In the genomic region with DNA sequence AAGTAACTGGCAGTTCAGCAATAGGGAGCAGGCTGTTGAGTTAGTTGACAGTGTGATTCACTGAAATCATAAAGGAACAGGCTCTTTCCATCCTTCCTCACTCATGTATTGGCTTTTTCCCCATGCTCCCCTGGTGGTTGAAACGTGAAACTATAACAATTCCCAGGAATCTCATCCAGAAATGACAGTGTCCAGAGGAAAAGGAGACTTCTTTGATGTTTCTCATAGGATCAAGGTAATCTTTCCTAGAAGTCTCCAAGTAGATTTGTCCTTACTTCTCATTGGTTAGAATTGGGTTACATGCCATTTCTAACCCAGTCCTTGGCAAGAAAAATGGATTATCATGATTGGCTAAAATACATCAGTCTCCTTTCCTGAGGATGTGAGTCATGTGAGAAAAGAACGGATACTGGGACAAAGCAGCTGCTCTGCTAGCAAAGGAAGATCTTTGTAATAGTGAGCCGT, we compare ENCODE assay signal across 8 cellular contexts. TPM values are rescaled to one million over a fixed set of nuclear protein-coding genes. Genes with fewer than 3 reads are reported as not detected.
DNase-seq lines count a peak whose midpoint lies in the region; ATAC-seq and TF ChIP-seq lines count a peak whose summit lies in the region.

No MANE protein-coding gene starts in this region.

- no peaks in the 10 kb centered on the region for H3K9me3 ChIP-seq in T-helper 17 cell (ENCODE audit: control insufficient read depth, low read length, poor library complexity, severe bottlenecking)

- TF ChIP-seq CTCF in GM12864 (IDR thresholded peaks at IDR 0.05; ENCODE audit: low read depth, low read length, missing control alignments) (peak; percentile 11), RWPE1 (conservative IDR thresholded peaks at IDR 0.05; ENCODE audit: low read depth) (peak; percentile 52)

- CTCF ChIA-PET in RWPE1 (lab: Yijun Ruan, JAX) = interaction anchor here (0.5 to 2.1 kb wide), 4 partner anchors 13 to 339 kb away, joined by 3 to 11 read pairs (median 3); partner anchors contain the start of genes TTC19 and ZSWIM7
- CTCF ChIA-PET in activated CD4-positive, alpha-beta memory T cell treated with anti-CD3 and anti-CD28 coated beads for 36 hours (lab: Charles Lee) = interaction anchor here (0.9 kb wide), 1 partner anchor 12 kb away, joined by 3 read pairs; no protein-coding TSS in a partner anchor

- H3K4me1 Mint-ChIP-seq in activated CD4-positive, alpha-beta memory T cell treated with anti-CD3 and anti-CD28 coated beads for 36 hours (ENCODE audit: low read depth) = peaks cover 5% of the 10 kb centered on the region
- H3K4me1 Mint-ChIP-seq in activated T-cell treated with anti-CD3 and anti-CD28 coated beads, Interleukin-2, amount 50 U/mL, for 4 hours (ENCODE audit: low read depth) = peaks cover 4% of the 10 kb centered on the region
- H3K4me1 Mint-ChIP-seq in T-helper 17 cell = peaks cover 16% of the 10 kb centered on the region

- POLR2A ChIA-PET in RWPE1 (lab: Yijun Ruan, JAX; ENCODE audit: low non-redundant PET) = no interaction called here
- POLR2A ChIA-PET in activated CD4-positive, alpha-beta memory T cell treated with anti-CD3 and anti-CD28 coated beads for 36 hours (lab: Charles Lee) = no interaction called here

- H3K9me3 Mint-ChIP-seq in activated CD4-positive, alpha-beta memory T cell treated with anti-CD3 and anti-CD28 coated beads for 36 hours = no peaks in the 10 kb centered on the region
- no peaks in the 10 kb centered on the region for H3K9me3 Mint-ChIP-seq in activated T-cell treated with anti-CD3 and anti-CD28 coated beads, Interleukin-2, amount 50 U/mL, for 4 hours

- H3K36me3 Mint-ChIP-seq in activated CD4-positive, alpha-beta memory T cell treated with anti-CD3 and anti-CD28 coated beads for 36 hours = peaks cover 27% of the 10 kb centered on the region
- H3K36me3 Mint-ChIP-seq in activated T-cell treated with anti-CD3 and anti-CD28 coated beads, Interleukin-2, amount 50 U/mL, for 4 hours (ENCODE audit: insufficient read depth) = peaks cover 42% of the 10 kb centered on the region
- H3K36me3 Mint-ChIP-seq in T-helper 17 cell (ENCODE audit: low read depth) = peaks cover 2% of the 10 kb centered on the region

- no peaks in the 10 kb centered on the region for H3K27me3 Mint-ChIP-seq in activated CD4-positive, alpha-beta memory T cell treated with anti-CD3 and anti-CD28 coated beads for 36 hours
- H3K27me3 Mint-ChIP-seq in activated T-cell treated with anti-CD3 and anti-CD28 coated beads, Interleukin-2, amount 50 U/mL, for 4 hours (ENCODE audit: low read depth) = no peaks in the 10 kb centered on the region
- no peaks in the 10 kb centered on the region for H3K27me3 Mint-ChIP-seq in T-helper 17 cell

- intact Hi-C loops in activated CD4-positive, alpha-beta memory T cell treated with anti-CD3 and anti-CD28 coated beads for 36 hours (cut with micrococcal nuclease) = no loop called here

- no peak overlapping the region for H3K4me3 Mint-ChIP-seq in activated CD4-positive, alpha-beta memory T cell treated with anti-CD3 and anti-CD28 coated beads for 36 hours
- no peak overlapping the region for H3K4me3 Mint-ChIP-seq in activated T-cell treated with anti-CD3 and anti-CD28 coated beads, Interleukin-2, amount 50 U/mL, for 4 hours
- no peak overlapping the region for H3K4me3 Mint-ChIP-seq in T-helper 17 cell

- ATAC-seq in HG03108 (IDR thresholded peaks at IDR 0.05; ENCODE audit: unreplicated experiment) = no peak
- ATAC-seq in activated T-cell treated with anti-CD3 and anti-CD28 coated beads, Interleukin-2, amount 50 U/mL, for 4 hours = no peak
- ATAC-seq in T-helper 17 cell = no peak

- no peak for DNase-seq in GM12864 (ENCODE audit: low read depth)
- peak; percentile 64 for DNase-seq in RWPE1 (ENCODE audit: low spot score)
- peak; percentile 31 for DNase-seq in fibroblast of the conjunctiva (ENCODE audit: low read depth)
- peak; percentile 71 for DNase-seq in renal cortical epithelial cell (ENCODE audit: low read depth)
- no peak for DNase-seq in activated CD4-positive, alpha-beta memory T cell treated with anti-CD3 and anti-CD28 coated beads for 36 hours
- no peak for DNase-seq in activated T-cell treated with anti-CD3 and anti-CD28 coated beads, Interleukin-2, amount 50 U/mL, for 4 hours
- no peak for DNase-seq in T-helper 17 cell

- no peak overlapping the region for H3K27ac Mint-ChIP-seq in activated CD4-positive, alpha-beta memory T cell treated with anti-CD3 and anti-CD28 coated beads for 36 hours
- no peak overlapping the region for H3K27ac Mint-ChIP-seq in T-helper 17 cell

- no peak overlapping the region for H3K4me3 ChIP-seq in GM12864 (ENCODE audit: low read depth, low read length)

- no peak overlapping the region for H3K27ac ChIP-seq in RWPE1

RNA-seq across cellular contexts. Expression of gene TTC19, which starts 14.4 kb away (rescaled TPM):
- total RNA-seq in renal cortical epithelial cell (68.8 and 101 TPM in 2 replicates), T-helper 17 cell (10 to 100 TPM; 46.9 to 49.0 TPM)
- total RNA-seq in activated CD4-positive, alpha-beta memory T cell treated with anti-CD3 and anti-CD28 coated beads for 36 hours = 10 to 100 TPM; 21.0 to 22.6 TPM
- 10 to 100 TPM; 28.5 to 34.6 (median 29.8) TPM for total RNA-seq in activated T-cell treated with anti-CD3 and anti-CD28 coated beads, Interleukin-2, amount 50 U/mL, for 4 hours

RNA-seq across cellular contexts. Expression of gene ZSWIM7, which starts 14.5 kb away (rescaled TPM):
- 18.1 and 32.1 TPM in 2 replicates for total RNA-seq in renal cortical epithelial cell
- total RNA-seq in activated CD4-positive, alpha-beta memory T cell treated with anti-CD3 and anti-CD28 coated beads for 36 hours = 10 to 100 TPM; 11.2 to 12.0 TPM
- total RNA-seq in activated T-cell treated with anti-CD3 and anti-CD28 coated beads, Interleukin-2, amount 50 U/mL, for 4 hours = 1 to 10 TPM; 7.2 to 9.7 (median 9.5) TPM
- total RNA-seq in T-helper 17 cell = 10 to 100 TPM; 15.4 to 17.5 TPM

Comparison
In these comparisons a context has a peak if more than half of its experiments do, and no peak if none do; other contexts are left out.
1. DNase-seq: peak in RWPE1 (single experiment), fibroblast of the conjunctiva (single experiment) and renal cortical epithelial cell (single experiment); none in GM12864 (single experiment), activated CD4-positive, alpha-beta memory T cell treated with anti-CD3 and anti-CD28 coated beads for 36 hours (single experiment), activated T-cell treated with anti-CD3 and anti-CD28 coated beads, Interleukin-2, amount 50 U/mL, for 4 hours (single experiment) and T-helper 17 cell (0 of 3).